Comparison of ENCODE assay signal across 1 cellular context in the genomic region with DNA sequence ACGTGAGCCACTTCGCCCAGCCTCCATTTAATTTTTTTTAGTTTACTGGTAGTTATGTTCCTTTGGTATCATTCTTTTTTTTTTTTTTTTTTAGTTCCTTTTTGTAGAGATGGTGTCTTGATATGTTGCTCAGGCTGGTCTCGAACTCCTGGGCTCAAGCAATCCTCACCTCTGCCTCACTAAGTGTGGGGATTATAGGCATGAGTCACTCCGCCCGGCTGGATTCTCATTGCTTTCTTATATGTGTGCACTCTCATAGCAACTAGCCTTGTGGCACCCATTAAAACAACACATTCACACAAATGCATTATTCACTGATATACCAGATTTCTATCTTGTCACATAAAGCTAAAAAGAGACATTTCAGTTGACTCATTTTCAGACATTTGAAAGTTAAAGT.
TF ChIP-seq lines count a peak whose summit lies in the region.

No MANE protein-coding gene starts in this region.

TF ChIP-seq in HepG2, 621 proteins besides CTCF, POLR2A, EP300 and RAD21 (continued from another document):
- TF ChIP-seq, protein P1, sequence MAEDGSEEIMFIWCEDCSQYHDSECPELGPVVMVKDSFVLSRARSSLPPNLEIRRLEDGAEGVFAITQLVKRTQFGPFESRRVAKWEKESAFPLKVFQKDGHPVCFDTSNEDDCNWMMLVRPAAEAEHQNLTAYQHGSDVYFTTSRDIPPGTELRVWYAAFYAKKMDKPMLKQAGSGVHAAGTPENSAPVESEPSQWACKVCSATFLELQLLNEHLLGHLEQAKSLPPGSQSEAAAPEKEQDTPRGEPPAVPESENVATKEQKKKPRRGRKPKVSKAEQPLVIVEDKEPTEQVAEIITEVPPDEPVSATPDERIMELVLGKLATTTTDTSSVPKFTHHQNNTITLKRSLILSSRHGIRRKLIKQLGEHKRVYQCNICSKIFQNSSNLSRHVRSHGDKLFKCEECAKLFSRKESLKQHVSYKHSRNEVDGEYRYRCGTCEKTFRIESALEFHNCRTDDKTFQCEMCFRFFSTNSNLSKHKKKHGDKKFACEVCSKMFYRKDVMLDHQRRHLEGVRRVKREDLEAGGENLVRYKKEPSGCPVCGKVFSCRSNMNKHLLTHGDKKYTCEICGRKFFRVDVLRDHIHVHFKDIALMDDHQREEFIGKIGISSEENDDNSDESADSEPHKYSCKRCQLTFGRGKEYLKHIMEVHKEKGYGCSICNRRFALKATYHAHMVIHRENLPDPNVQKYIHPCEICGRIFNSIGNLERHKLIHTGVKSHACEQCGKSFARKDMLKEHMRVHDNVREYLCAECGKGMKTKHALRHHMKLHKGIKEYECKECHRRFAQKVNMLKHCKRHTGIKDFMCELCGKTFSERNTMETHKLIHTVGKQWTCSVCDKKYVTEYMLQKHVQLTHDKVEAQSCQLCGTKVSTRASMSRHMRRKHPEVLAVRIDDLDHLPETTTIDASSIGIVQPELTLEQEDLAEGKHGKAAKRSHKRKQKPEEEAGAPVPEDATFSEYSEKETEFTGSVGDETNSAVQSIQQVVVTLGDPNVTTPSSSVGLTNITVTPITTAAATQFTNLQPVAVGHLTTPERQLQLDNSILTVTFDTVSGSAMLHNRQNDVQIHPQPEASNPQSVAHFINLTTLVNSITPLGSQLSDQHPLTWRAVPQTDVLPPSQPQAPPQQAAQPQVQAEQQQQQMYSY (CRISPR knock-in tag; IDR thresholded peaks at IDR 0.05) = no peak
- TF ChIP-seq ZNF615 (CRISPR knock-in tag; IDR thresholded peaks at IDR 0.05; ENCODE audit: borderline replicate concordance) = no peak
- TF ChIP-seq ZNF317 (CRISPR knock-in tag; IDR thresholded peaks at IDR 0.05) = no peak
- TF ChIP-seq, protein P2, sequence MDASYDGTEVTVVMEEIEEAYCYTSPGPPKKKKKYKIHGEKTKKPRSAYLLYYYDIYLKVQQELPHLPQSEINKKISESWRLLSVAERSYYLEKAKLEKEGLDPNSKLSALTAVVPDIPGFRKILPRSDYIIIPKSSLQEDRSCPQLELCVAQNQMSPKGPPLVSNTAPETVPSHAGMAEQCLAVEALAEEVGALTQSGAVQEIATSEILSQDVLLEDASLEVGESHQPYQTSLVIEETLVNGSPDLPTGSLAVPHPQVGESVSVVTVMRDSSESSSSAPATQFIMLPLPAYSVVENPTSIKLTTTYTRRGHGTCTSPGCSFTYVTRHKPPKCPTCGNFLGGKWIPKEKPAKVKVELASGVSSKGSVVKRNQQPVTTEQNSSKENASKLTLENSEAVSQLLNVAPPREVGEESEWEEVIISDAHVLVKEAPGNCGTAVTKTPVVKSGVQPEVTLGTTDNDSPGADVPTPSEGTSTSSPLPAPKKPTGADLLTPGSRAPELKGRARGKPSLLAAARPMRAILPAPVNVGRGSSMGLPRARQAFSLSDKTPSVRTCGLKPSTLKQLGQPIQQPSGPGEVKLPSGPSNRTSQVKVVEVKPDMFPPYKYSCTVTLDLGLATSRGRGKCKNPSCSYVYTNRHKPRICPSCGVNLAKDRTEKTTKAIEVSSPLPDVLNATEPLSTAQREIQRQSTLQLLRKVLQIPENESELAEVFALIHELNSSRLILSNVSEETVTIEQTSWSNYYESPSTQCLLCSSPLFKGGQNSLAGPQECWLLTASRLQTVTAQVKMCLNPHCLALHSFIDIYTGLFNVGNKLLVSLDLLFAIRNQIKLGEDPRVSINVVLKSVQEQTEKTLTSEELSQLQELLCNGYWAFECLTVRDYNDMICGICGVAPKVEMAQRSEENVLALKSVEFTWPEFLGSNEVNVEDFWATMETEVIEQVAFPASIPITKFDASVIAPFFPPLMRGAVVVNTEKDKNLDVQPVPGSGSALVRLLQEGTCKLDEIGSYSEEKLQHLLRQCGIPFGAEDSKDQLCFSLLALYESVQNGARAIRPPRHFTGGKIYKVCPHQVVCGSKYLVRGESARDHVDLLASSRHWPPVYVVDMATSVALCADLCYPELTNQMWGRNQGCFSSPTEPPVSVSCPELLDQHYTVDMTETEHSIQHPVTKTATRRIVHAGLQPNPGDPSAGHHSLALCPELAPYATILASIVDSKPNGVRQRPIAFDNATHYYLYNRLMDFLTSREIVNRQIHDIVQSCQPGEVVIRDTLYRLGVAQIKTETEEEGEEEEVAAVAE (CRISPR knock-in tag; IDR thresholded peaks at IDR 0.05; ENCODE audit: borderline replicate concordance) = no peak
- TF ChIP-seq, protein P3, sequence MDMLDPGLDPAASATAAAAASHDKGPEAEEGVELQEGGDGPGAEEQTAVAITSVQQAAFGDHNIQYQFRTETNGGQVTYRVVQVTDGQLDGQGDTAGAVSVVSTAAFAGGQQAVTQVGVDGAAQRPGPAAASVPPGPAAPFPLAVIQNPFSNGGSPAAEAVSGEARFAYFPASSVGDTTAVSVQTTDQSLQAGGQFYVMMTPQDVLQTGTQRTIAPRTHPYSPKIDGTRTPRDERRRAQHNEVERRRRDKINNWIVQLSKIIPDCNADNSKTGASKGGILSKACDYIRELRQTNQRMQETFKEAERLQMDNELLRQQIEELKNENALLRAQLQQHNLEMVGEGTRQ (IDR thresholded peaks at IDR 0.05; ENCODE audit: low read depth, low read length) = no peak
- TF ChIP-seq, protein P3 (CRISPR knock-in tag; IDR thresholded peaks at IDR 0.05; ENCODE audit: borderline replicate concordance) = no peak
- TF ChIP-seq SALL1 (CRISPR knock-in tag; IDR thresholded peaks at IDR 0.05) = no peak
- TF ChIP-seq, protein P4, sequence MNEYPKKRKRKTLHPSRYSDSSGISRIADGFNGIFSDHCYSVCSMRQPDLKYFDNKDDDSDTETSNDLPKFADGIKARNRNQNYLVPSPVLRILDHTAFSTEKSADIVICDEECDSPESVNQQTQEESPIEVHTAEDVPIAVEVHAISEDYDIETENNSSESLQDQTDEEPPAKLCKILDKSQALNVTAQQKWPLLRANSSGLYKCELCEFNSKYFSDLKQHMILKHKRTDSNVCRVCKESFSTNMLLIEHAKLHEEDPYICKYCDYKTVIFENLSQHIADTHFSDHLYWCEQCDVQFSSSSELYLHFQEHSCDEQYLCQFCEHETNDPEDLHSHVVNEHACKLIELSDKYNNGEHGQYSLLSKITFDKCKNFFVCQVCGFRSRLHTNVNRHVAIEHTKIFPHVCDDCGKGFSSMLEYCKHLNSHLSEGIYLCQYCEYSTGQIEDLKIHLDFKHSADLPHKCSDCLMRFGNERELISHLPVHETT (CRISPR knock-in tag; conservative IDR thresholded peaks at IDR 0.05) = no peak
- TF ChIP-seq, protein P5, sequence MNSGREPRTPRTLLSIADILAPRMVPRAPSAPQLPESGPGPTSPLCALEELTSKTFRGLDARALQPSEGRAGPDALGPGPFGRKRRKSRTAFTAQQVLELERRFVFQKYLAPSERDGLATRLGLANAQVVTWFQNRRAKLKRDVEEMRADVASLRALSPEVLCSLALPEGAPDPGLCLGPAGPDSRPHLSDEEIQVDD (CRISPR knock-in tag; IDR thresholded peaks at IDR 0.05; ENCODE audit: borderline replicate concordance) = no peak
- no peak for TF ChIP-seq ZBTB8A (CRISPR knock-in tag; IDR thresholded peaks at IDR 0.05; ENCODE audit: borderline replicate concordance, low read depth)
- no peak for TF ChIP-seq ZNF232 (CRISPR knock-in tag; IDR thresholded peaks at IDR 0.05; ENCODE audit: borderline replicate concordance)
- TF ChIP-seq ZNF180 (CRISPR knock-in tag; IDR thresholded peaks at IDR 0.05; ENCODE audit: borderline replicate concordance, low read depth) = no peak
- TF ChIP-seq HOXA9 (CRISPR knock-in tag; IDR thresholded peaks at IDR 0.05; ENCODE audit: borderline replicate concordance) = no peak
- TF ChIP-seq, protein P6, sequence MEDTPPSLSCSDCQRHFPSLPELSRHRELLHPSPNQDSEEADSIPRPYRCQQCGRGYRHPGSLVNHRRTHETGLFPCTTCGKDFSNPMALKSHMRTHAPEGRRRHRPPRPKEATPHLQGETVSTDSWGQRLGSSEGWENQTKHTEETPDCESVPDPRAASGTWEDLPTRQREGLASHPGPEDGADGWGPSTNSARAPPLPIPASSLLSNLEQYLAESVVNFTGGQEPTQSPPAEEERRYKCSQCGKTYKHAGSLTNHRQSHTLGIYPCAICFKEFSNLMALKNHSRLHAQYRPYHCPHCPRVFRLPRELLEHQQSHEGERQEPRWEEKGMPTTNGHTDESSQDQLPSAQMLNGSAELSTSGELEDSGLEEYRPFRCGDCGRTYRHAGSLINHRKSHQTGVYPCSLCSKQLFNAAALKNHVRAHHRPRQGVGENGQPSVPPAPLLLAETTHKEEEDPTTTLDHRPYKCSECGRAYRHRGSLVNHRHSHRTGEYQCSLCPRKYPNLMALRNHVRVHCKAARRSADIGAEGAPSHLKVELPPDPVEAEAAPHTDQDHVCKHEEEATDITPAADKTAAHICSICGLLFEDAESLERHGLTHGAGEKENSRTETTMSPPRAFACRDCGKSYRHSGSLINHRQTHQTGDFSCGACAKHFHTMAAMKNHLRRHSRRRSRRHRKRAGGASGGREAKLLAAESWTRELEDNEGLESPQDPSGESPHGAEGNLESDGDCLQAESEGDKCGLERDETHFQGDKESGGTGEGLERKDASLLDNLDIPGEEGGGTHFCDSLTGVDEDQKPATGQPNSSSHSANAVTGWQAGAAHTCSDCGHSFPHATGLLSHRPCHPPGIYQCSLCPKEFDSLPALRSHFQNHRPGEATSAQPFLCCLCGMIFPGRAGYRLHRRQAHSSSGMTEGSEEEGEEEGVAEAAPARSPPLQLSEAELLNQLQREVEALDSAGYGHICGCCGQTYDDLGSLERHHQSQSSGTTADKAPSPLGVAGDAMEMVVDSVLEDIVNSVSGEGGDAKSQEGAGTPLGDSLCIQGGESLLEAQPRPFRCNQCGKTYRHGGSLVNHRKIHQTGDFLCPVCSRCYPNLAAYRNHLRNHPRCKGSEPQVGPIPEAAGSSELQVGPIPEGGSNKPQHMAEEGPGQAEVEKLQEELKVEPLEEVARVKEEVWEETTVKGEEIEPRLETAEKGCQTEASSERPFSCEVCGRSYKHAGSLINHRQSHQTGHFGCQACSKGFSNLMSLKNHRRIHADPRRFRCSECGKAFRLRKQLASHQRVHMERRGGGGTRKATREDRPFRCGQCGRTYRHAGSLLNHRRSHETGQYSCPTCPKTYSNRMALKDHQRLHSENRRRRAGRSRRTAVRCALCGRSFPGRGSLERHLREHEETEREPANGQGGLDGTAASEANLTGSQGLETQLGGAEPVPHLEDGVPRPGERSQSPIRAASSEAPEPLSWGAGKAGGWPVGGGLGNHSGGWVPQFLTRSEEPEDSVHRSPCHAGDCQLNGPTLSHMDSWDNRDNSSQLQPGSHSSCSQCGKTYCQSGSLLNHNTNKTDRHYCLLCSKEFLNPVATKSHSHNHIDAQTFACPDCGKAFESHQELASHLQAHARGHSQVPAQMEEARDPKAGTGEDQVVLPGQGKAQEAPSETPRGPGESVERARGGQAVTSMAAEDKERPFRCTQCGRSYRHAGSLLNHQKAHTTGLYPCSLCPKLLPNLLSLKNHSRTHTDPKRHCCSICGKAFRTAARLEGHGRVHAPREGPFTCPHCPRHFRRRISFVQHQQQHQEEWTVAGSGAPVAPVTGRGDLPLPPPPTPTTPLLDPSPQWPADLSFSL (CRISPR knock-in tag; IDR thresholded peaks at IDR 0.05) = no peak
